In the genomic region with DNA sequence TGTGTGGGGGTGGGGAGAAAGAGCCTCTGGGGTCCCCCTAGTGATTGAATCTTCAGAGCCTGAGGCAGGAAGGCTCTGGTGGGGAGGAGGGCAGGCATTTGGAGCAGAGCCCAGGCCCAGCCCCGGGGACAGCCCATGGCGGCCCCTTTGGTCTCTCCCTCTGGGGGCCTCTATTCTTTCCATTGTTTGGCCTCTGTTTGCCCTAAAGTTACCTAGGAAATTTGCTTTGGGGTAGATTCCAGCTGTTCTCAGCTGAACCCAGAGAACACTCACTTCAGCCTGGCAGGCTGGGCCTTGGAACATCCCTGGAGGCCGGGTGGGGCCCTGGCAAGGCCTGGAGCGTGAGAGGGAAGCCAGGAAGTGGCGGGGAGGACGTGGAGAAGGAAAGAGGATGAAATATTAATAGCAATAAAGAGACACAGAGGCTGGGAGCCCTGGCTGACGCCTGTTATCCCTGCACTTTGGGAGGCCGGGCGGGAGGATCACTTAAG, we compare ENCODE assay signal across 9 cellular contexts. TPM values are rescaled to one million over a fixed set of nuclear protein-coding genes. Genes with fewer than 3 reads are reported as not detected.
DNase-seq lines count a peak whose midpoint lies in the region; ATAC-seq, FAIRE-seq and TF ChIP-seq lines count a peak whose summit lies in the region.
"Had no signal": no experiment of that assay in that cellular context is flagged by ENCODE, and none has a peak within 500 bp of the region (broad histone marks: within the 10 kb centered on the region; RNA-seq: fewer than 3 reads in every experiment).

No MANE protein-coding gene starts in this region.

- no peak for DNase-seq in IMR-90
- DNase-seq in endothelial cell of umbilical vein (ENCODE audit: low read depth, low spot score), result peak; percentile 34
- peak; percentile 67 to 92 for DNase-seq in lung microvascular endothelial cell (ENCODE audit: low read depth in 2 of 2)
- DNase-seq in upper lobe of right lung, result no peak
- no peak for DNase-seq in natural killer cell
- DNase-seq in DMS79 treated with DMSO at 0.1 percent for 48 hours (lab: John Stamatoyannopoulos, UW), result no peak
- DNase-seq: NCI-H146 had no signal

- no peaks in the 10 kb centered on the region for H3K36me3 ChIP-seq in IMR-90 (ENCODE audit: control insufficient read depth, insufficient read depth, low read length)
- H3K36me3 ChIP-seq in endothelial cell of umbilical vein (ENCODE audit: control insufficient read depth in 2 of 2, extremely low read depth in 1 of 2, insufficient read depth in 2 of 2, low read length in 2 of 2), result no peaks in the 10 kb centered on the region
- H3K36me3 ChIP-seq in upper lobe of right lung, result no peaks in the 10 kb centered on the region

- H2AK9ac ChIP-seq in IMR-90 (replicated peaks; ENCODE audit: low read depth, low read length, poor library complexity), result no peak overlapping the region

- H4K8ac ChIP-seq in IMR-90 (ENCODE audit: low read depth in 2 of 2, low read length in 2 of 2), result peak overlapping the region in 1 of 2 experiments; percentile 74; a peak in 2 of 4 replicates

- BruUV-seq in IMR-90 (replicated peaks; lab: Mats Ljungman, UMichigan), result no TSS peak
- BruUV-seq in endothelial cell of umbilical vein (replicated peaks; lab: Mats Ljungman, UMichigan), result no TSS peak

- H3K79me2 ChIP-seq in endothelial cell of umbilical vein (ENCODE audit: control insufficient read depth, insufficient read depth, low read length), result no peaks in the 10 kb centered on the region

- H3K27me3 ChIP-seq in IMR-90 (ENCODE audit: control insufficient read depth, insufficient read depth, low read length) (no peaks in the 10 kb centered on the region), endothelial cell of umbilical vein (ENCODE audit: control insufficient read depth in 2 of 2, insufficient read depth in 2 of 2, low read length in 2 of 2) (no peaks in the 10 kb centered on the region), upper lobe of right lung (no peaks in the 10 kb centered on the region)

- POLR2A ChIA-PET in IMR-90 (lab: Charles Lee; ENCODE audit: unreplicated experiment), result no interaction called here
- POLR2A ChIA-PET in endothelial cell of umbilical vein (lab: Charles Lee), result no interaction called here

- peaks cover 21% of the 10 kb centered on the region for H3K4me1 ChIP-seq in IMR-90 (ENCODE audit: control insufficient read depth, insufficient read depth, low read length)
- H3K4me1 ChIP-seq in endothelial cell of umbilical vein (ENCODE audit: control insufficient read depth, extremely low read depth, insufficient read depth, low read length), result peaks cover 12% of the 10 kb centered on the region
- peaks cover 34% of the 10 kb centered on the region for H3K4me1 ChIP-seq in upper lobe of right lung

- ATAC-seq in IMR-90 (ENCODE audit: low read depth), result no peak
- ATAC-seq in upper lobe of right lung, result peak; percentile 68
- ATAC-seq in natural killer cell, result no peak
- ATAC-seq in GM18511 (IDR thresholded peaks at IDR 0.05; ENCODE audit: unreplicated experiment), result no peak
- no peak for ATAC-seq in GM19452 (IDR thresholded peaks at IDR 0.05; ENCODE audit: unreplicated experiment)

- H2BK5ac ChIP-seq in IMR-90 (ENCODE audit: low read depth, low read length, poor library complexity, severe bottlenecking), result no peak overlapping the region

- no peak overlapping the region for H3K27ac Mint-ChIP-seq in natural killer cell

- H3K4me3 ChIP-seq in IMR-90 (ENCODE audit: insufficient read depth, low read depth, low read length), result no peak overlapping the region
- no peak overlapping the region for H3K4me3 ChIP-seq in endothelial cell of umbilical vein (replicated peaks in 1 of 3; ENCODE audit: insufficient read depth in 1 of 3, low read depth in 1 of 3, low read length in 3 of 3)
- H3K4me3 ChIP-seq in upper lobe of right lung, result no peak overlapping the region

- H4K5ac ChIP-seq in IMR-90 (ENCODE audit: low read depth, low read length), result peak overlapping the region; percentile 33; the same call in 1 of the 2 replicates

- H3K4me3 Mint-ChIP-seq in natural killer cell, result no peak overlapping the region

- H2AFZ ChIP-seq in IMR-90 (replicated peaks; ENCODE audit: low read length, poor library complexity) (peak overlapping the region; percentile 35), endothelial cell of umbilical vein (ENCODE audit: low read depth, low read length) (peak overlapping the region; percentile 44)

- dilution Hi-C loops in IMR-90 (cut with HindIII; ENCODE audit: low sequenced_read_pairs, unreplicated experiment), result no loop called here
- dilution Hi-C loops in endothelial cell of umbilical vein (cut with MboI; ENCODE audit: extremely low pct_ligation_motif_present, low sequenced_read_pairs), result no loop called here

- peak overlapping the region; percentile 19; the same call in 1 of the 2 replicates for H4K91ac ChIP-seq in IMR-90 (ENCODE audit: insufficient read depth, low read depth, low read length)

- H4K20me1 ChIP-seq in IMR-90 (ENCODE audit: insufficient read depth, low read length) (no peaks in the 10 kb centered on the region), endothelial cell of umbilical vein (replicated peaks; ENCODE audit: control insufficient read depth, extremely low read depth, insufficient read depth, low read length) (no peaks in the 10 kb centered on the region)

- TF ChIP-seq POLR2A in IMR-90 (IDR thresholded peaks at IDR 0.05; ENCODE audit: low read depth, low read length), result no peak
- TF ChIP-seq POLR2A in endothelial cell of umbilical vein (IDR thresholded peaks at IDR 0.05; ENCODE audit: low read depth, low read length), result no peak

- FAIRE-seq in endothelial cell of umbilical vein (lab: Jason Lieb, UNC), result no peak

- no peak overlapping the region for H3K56ac ChIP-seq in IMR-90 (ENCODE audit: extremely low read depth, insufficient read depth, low read length)

- intact Hi-C loops in IMR-90 (cut with micrococcal nuclease) (no loop called here), endothelial cell of umbilical vein (cut with micrococcal nuclease) (no loop called here), upper lobe of right lung (cut with DNase I) (no loop called here), natural killer cell (cut with micrococcal nuclease) (no loop called here)

- H3K4me2 ChIP-seq in IMR-90 (ENCODE audit: low read depth, low read length) (no peak overlapping the region), endothelial cell of umbilical vein (ENCODE audit: insufficient read depth, low read length) (no peak overlapping the region)

- H3K36me3 Mint-ChIP-seq in natural killer cell, result no peaks in the 10 kb centered on the region

- H3K9me1 ChIP-seq in IMR-90 (ENCODE audit: insufficient read depth, low read length) (0 out of 2 replicates have a peak, but pooled peaks cover 3% of the 10 kb centered on the region), endothelial cell of umbilical vein (replicated peaks; ENCODE audit: control insufficient read depth, extremely low read depth, insufficient read depth, low read length) (no peaks in the 10 kb centered on the region)

- peak overlapping the region; percentile 58 for H2BK120ac ChIP-seq in IMR-90 (ENCODE audit: low read depth, low read length)

- H2AK5ac ChIP-seq in IMR-90 (ENCODE audit: low read depth, low read length), result no peak overlapping the region; the same call in 1 of the 2 replicates

- WGBS in IMR-90 (ENCODE audit: extremely low coverage in 2 of 2, insufficient read length in 1 of 2), 2 experiments, result 52% methylated on average over 5 of the region's 9 CpGs; no CpG with 5 or more reads in 1 of the 2 experiments

- CTCF ChIA-PET in IMR-90 (lab: Yijun Ruan, JAX) (no interaction called here), endothelial cell of umbilical vein (lab: Charles Lee) (no interaction called here)

- no peak overlapping the region for H3K4ac ChIP-seq in IMR-90 (ENCODE audit: low read depth, low read length)

- no peaks in the 10 kb centered on the region for H3K79me1 ChIP-seq in IMR-90 (ENCODE audit: low read depth in 1 of 2, low read length in 2 of 2)

- H3K27ac ChIP-seq in IMR-90 (ENCODE audit: insufficient read depth, low read length) (no peak overlapping the region), endothelial cell of umbilical vein (ENCODE audit: insufficient read depth, low read depth, low read length) (no peak overlapping the region), upper lobe of right lung (peak overlapping the region; percentile 83)

- in situ Hi-C loops in IMR-90 (cut with MboI; ENCODE audit: low sequenced_read_pairs), result no loop called here

- TF ChIP-seq CTCF in IMR-90 (conservative IDR thresholded peaks at IDR 0.05; ENCODE audit: low read depth, low read length), result no peak
- TF ChIP-seq CTCF in endothelial cell of umbilical vein (IDR thresholded peaks at IDR 0.05; ENCODE audit: extremely low read depth in 1 of 2, insufficient read depth in 1 of 2, low read depth in 1 of 2, low read length in 2 of 2), result no peak
- TF ChIP-seq CTCF in upper lobe of right lung (IDR thresholded peaks at IDR 0.05), result peak; percentile 7
- TF ChIP-seq CTCF in natural killer cell (IDR thresholded peaks at IDR 0.05), result no peak

- H3K18ac ChIP-seq in IMR-90 (ENCODE audit: low read depth, low read length), result no peak overlapping the region; the same call in 1 of the 2 replicates

- peaks cover 0 to 5% of the 10 kb centered on the region in 2 donors for H3K4me1 Mint-ChIP-seq in natural killer cell

- no peaks in the 10 kb centered on the region for H3K9me3 Mint-ChIP-seq in natural killer cell

- H3K9me3 ChIP-seq in IMR-90 (ENCODE audit: control insufficient read depth, insufficient read depth, low read length) (no peaks in the 10 kb centered on the region), endothelial cell of umbilical vein (replicated peaks; ENCODE audit: control insufficient read depth, insufficient read depth, low read length) (no peaks in the 10 kb centered on the region), upper lobe of right lung (no peaks in the 10 kb centered on the region)

- H3K27me3 Mint-ChIP-seq in natural killer cell (ENCODE audit: low read depth in 2 of 2), result no peaks in the 10 kb centered on the region

- H3K9ac ChIP-seq in IMR-90 (ENCODE audit: low read depth, low read length) (no peak overlapping the region), endothelial cell of umbilical vein (replicated peaks; ENCODE audit: extremely low read depth, insufficient read depth, low read length) (no peak overlapping the region)

- H3K14ac ChIP-seq in IMR-90 (replicated peaks; ENCODE audit: low read depth, low read length), result no peak overlapping the region

- no peak overlapping the region for H2BK15ac ChIP-seq in IMR-90 (ENCODE audit: low read depth, low read length)

- 0 out of 2 replicates have a peak overlapping the region, but pooled peaks have one; percentile 47 for H2BK20ac ChIP-seq in IMR-90 (ENCODE audit: low read depth, low read length)

- TF ChIP-seq RAD21 in IMR-90 (IDR thresholded peaks at IDR 0.05; ENCODE audit: low read length), result no peak

- no peak overlapping the region for H3K23ac ChIP-seq in IMR-90 (ENCODE audit: low read depth, low read length)

RNA-seq across cellular contexts. Expression of a gene that starts 22.9 kb away (rescaled TPM):
- total RNA-seq in IMR-90 (2012; rRNA removed), result 1.6 and 1.9 TPM in 2 replicates
- 6.1 and 6.3 TPM in 2 replicates for polyA plus RNA-seq in IMR-90 (2012; rRNA removed)
- 3.4 and 8.7 TPM in 2 replicates for polyA plus RNA-seq in IMR-90 (2012; cell fraction: cytosol; rRNA removed)
- 3.6 and 6.1 TPM in 2 replicates for polyA plus RNA-seq in IMR-90 (2012; cell fraction: nucleus; rRNA removed; ENCODE audit: low replicate concordance)
- 18.8 and 20.7 TPM in 2 replicates for total RNA-seq in endothelial cell of umbilical vein
- 5.4 and 8.7 TPM in 2 replicates for polyA plus RNA-seq in endothelial cell of umbilical vein
- 3.1 and 5.6 TPM in 2 replicates for polyA plus RNA-seq in endothelial cell of umbilical vein (2011; cell fraction: cytosol; rRNA removed)
- polyA plus RNA-seq in endothelial cell of umbilical vein (2011; cell fraction: nucleus; rRNA removed), result 4.2 and 4.4 TPM in 2 replicates
- 9.8 and 17.1 TPM in 2 replicates for polyA plus RNA-seq in endothelial cell of umbilical vein (2012)
- polyA minus RNA-seq in endothelial cell of umbilical vein, result 2.4 and 3.9 TPM in 2 replicates
- 9.6 TPM for polyA minus RNA-seq in endothelial cell of umbilical vein (2011; cell fraction: cytosol; rRNA and poly(A)+ RNA removed)
- polyA minus RNA-seq in endothelial cell of umbilical vein (2011; cell fraction: nucleus; rRNA and poly(A)+ RNA removed), result 2.4 and 5.2 TPM in 2 replicates
- total RNA-seq in lung microvascular endothelial cell, result 32.7 and 43.8 TPM in 2 replicates
- total RNA-seq in upper lobe of right lung, result 25.7 TPM
- total RNA-seq in natural killer cell, result under 1 TPM in 1 of 3 donors, not detected in 2; 0.26 TPM

Comparison
In these comparisons a context has a peak if more than half of its experiments do, and no peak if none do; other contexts are left out.
1. DNase-seq: peak in endothelial cell of umbilical vein (single experiment) and lung microvascular endothelial cell (2 of 2); none in IMR-90 (single experiment), upper lobe of right lung (single experiment), natural killer cell (single experiment) and DMS79 treated with DMSO at 0.1 percent for 48 hours (single experiment).